Comparison of ENCODE assay signal across 17 cellular contexts in genomic region chr3:186933801-186934200, GRCh38. TPM values are rescaled to one million over a fixed set of nuclear protein-coding genes. Genes with fewer than 3 reads are reported as not detected.
DNase-seq lines count a peak whose midpoint lies in the region; ATAC-seq and TF ChIP-seq lines count a peak whose summit lies in the region.
"Had no signal": no experiment of that assay in that cellular context is flagged by ENCODE, and none has a peak within 500 bp of the region (broad histone marks: within the 10 kb centered on the region; RNA-seq: fewer than 3 reads in every experiment).

No MANE protein-coding gene starts in this region.

- intact Hi-C loops in breast epithelium (cut with DNase I; ENCODE audit: low total_unique reads) (no loop called here), MCF 10A (cut with micrococcal nuclease) (loop anchor here (5.0 kb wide), 4 partner anchors 52 to 234 kb away; no protein-coding TSS in a partner anchor)

- peaks cover 5% of the 10 kb centered on the region for H3K36me3 Mint-ChIP-seq in MCF 10A (ENCODE audit: insufficient read depth, unreplicated experiment)

- no TSS peak for BruUV-seq in MCF 10A (replicated peaks; lab: Mats Ljungman, UMichigan)

- ATAC-seq in gastroesophageal sphincter (no peak), thoracic aorta (ENCODE audit: insufficient number of reproducible peaks, low FRiP score, low read depth) (no peak), GM21576 (IDR thresholded peaks at IDR 0.05; ENCODE audit: unreplicated experiment) (no peak), GM18502 (IDR thresholded peaks at IDR 0.05; ENCODE audit: poor library complexity, unreplicated experiment) (no peak)
- ATAC-seq: activated CD8-positive, alpha-beta T cell treated with anti-CD3 and anti-CD28 coated beads for 36 hours had no signal

- TF ChIP-seq EP300 in gastroesophageal sphincter (IDR thresholded peaks at IDR 0.05) = no peak

- no peak overlapping the region for H3K4me3 Mint-ChIP-seq in MCF 10A (ENCODE audit: unreplicated experiment)

- H3K4me3 ChIP-seq in breast epithelium (no peak overlapping the region), gastroesophageal sphincter (no peak overlapping the region), thoracic aorta (no peak overlapping the region)

- H3K9me3 Mint-ChIP-seq in MCF 10A (ENCODE audit: unreplicated experiment) = no peaks in the 10 kb centered on the region
- H3K9me3 Mint-ChIP-seq: memory B cell; T-helper 1 cell treated with Interleukin-12 subunit alpha and Interleukin-12 subunit beta and Interleukin-4 antibody, amounts not matched to agents 30 μg/mL and 1 μg/mL, for 36 hours had no signal

- TF ChIP-seq CTCF in breast epithelium (IDR thresholded peaks at IDR 0.05) (no peak), MCF 10A (IDR thresholded peaks at IDR 0.05; ENCODE audit: unreplicated experiment) (no peak), gastroesophageal sphincter (IDR thresholded peaks at IDR 0.05) (no peak), thoracic aorta (IDR thresholded peaks at IDR 0.05) (no peak)

- TF ChIP-seq POLR2A in breast epithelium (IDR thresholded peaks at IDR 0.05) (no peak), gastroesophageal sphincter (IDR thresholded peaks at IDR 0.05) (no peak)

- H3K27me3 ChIP-seq in breast epithelium = no peaks in the 10 kb centered on the region
- H3K27me3 ChIP-seq in gastroesophageal sphincter = peaks cover 27% of the 10 kb centered on the region
- no peaks in the 10 kb centered on the region for H3K27me3 ChIP-seq in thoracic aorta (replicated peaks; ENCODE audit: insufficient read depth)

- no peaks in the 10 kb centered on the region for H3K27me3 Mint-ChIP-seq in MCF 10A (ENCODE audit: insufficient read depth, unreplicated experiment)
- H3K27me3 Mint-ChIP-seq: activated CD8-positive, alpha-beta T cell treated with anti-CD3 and anti-CD28 coated beads for 36 hours; memory B cell had no signal

- H3K4me1 ChIP-seq in breast epithelium (no peaks in the 10 kb centered on the region), gastroesophageal sphincter (peaks cover 0 to 47% (median 7%) of the 10 kb centered on the region in 3 donors), thoracic aorta (ENCODE audit: control insufficient read depth in 1 of 2, low read depth in 2 of 2) (peaks cover 13 to 46% of the 10 kb centered on the region in 2 donors)

- CTCF ChIA-PET in MCF 10A (lab: Yijun Ruan, JAX) = interaction anchor here (0.6 to 3.3 kb wide), 3 partner anchors 84 to 179 kb away, joined by 3 to 20 read pairs (median 6); no protein-coding TSS in a partner anchor

- H3K4me1 Mint-ChIP-seq in MCF 10A (ENCODE audit: insufficient read depth, unreplicated experiment) = peaks cover 26% of the 10 kb centered on the region

- 55 to 67% methylated on average over 1 to 2 of the region's 4 CpGs for WGBS in gastroesophageal sphincter (ENCODE audit: low coverage in 1 of 2), 2 donors

- POLR2A ChIA-PET in MCF 10A (lab: Yijun Ruan, JAX) = interaction anchor here (0.7 to 1.5 kb wide), 3 partner anchors 18 to 337 kb away, joined by 3 to 5 read pairs (median 3); no protein-coding TSS in a partner anchor

- H3K36me3 ChIP-seq in breast epithelium = no peaks in the 10 kb centered on the region
- no peaks in the 10 kb centered on the region for H3K36me3 ChIP-seq in gastroesophageal sphincter
- H3K36me3 ChIP-seq in thoracic aorta = no peaks in the 10 kb centered on the region

- H3K9me3 ChIP-seq in breast epithelium (no peaks in the 10 kb centered on the region), gastroesophageal sphincter (no peaks in the 10 kb centered on the region), thoracic aorta (no peaks in the 10 kb centered on the region)

- DNase-seq in breast epithelium (ENCODE audit: low spot score in 2 of 2) = no peak
- DNase-seq in MCF 10A (ENCODE audit: unreplicated experiment) = no peak
- DNase-seq in NOMO-1 (lab: John Stamatoyannopoulos, UW; ENCODE audit: unreplicated experiment in 2 of 2) = peak; percentile 28 to 32
- no peak for DNase-seq in thoracic aorta (ENCODE audit: low spot score)
- no peak for DNase-seq in SW 1271 (lab: John Stamatoyannopoulos, UW)
- DNase-seq: activated CD8-positive, alpha-beta T cell treated with anti-CD3 and anti-CD28 coated beads for 36 hours; activated naive CD4-positive, alpha-beta T cell treated with anti-CD3 and anti-CD28 coated beads, Interleukin-2, amount 10 ng/mL, durations not matched to agents 7 days and 5 days; GF-D8; IMR-90; NK-92 treated with Interleukin-12 subunit alpha and Interleukin-12 subunit beta, amount 100 ng/mL, for 24 hours; stimulated activated CD4-positive, alpha-beta T cell treated with anti-CD3 and anti-CD28 coated beads, Interleukin-1b, Interleukin-23, amount 100 ng/mL, for 48 hours had no signal

- peak overlapping the region; percentile 72 to 86 for H3K27ac ChIP-seq in breast epithelium
- H3K27ac ChIP-seq in gastroesophageal sphincter = peak overlapping the region in 3 of 4 donors; percentile 77 to 81 (median 79)
- peak overlapping the region; percentile 89 to 94 for H3K27ac ChIP-seq in thoracic aorta
- H3K27ac ChIP-seq: parathyroid adenoma had no signal

- H3K27ac Mint-ChIP-seq in MCF 10A (ENCODE audit: low read depth, unreplicated experiment) = no peak overlapping the region
- H3K27ac Mint-ChIP-seq: activated CD8-positive, alpha-beta T cell treated with anti-CD3 and anti-CD28 coated beads for 36 hours had no signal

RNA-seq across cellular contexts. Expression of gene ST6GAL1, which starts 3.5 kb away (rescaled TPM):
- total RNA-seq in breast epithelium (10 to 100 TPM; 28.5 to 79.6 (median 42.3) TPM), MCF 10A (2022) (11.5 and 18.8 TPM in 2 replicates), gastroesophageal sphincter (10 to 100 TPM; 18.0 to 32.2 (median 20.9) TPM), thoracic aorta (100 to 1,000 TPM in 1 of 2 donors, 10 to 100 TPM in 1; 89.5 to 141 TPM)

Comparison
In these comparisons a context has a peak if more than half of its experiments do, and no peak if none do; other contexts are left out.
1. DNase-seq: peak in NOMO-1 (2 of 2); none in breast epithelium (0 of 2), MCF 10A (single experiment), thoracic aorta (single experiment) and SW 1271 (0 of 2).
2. Peak in every context shown above with its lines, with median percentiles within 50 percentile points of each other: H3K27ac ChIP-seq.